13 cellular contexts compared by ENCODE assay signal in genomic region chr11:44994753-44995152, GRCh38. TPM values are rescaled to one million over a fixed set of nuclear protein-coding genes. Genes with fewer than 3 reads are reported as not detected.
DNase-seq lines count a peak whose midpoint lies in the region; ATAC-seq and TF ChIP-seq lines count a peak whose summit lies in the region.
"Had no signal": no experiment of that assay in that cellular context is flagged by ENCODE, and none has a peak within 500 bp of the region (broad histone marks: within the 10 kb centered on the region; RNA-seq: fewer than 3 reads in every experiment).

No MANE protein-coding gene starts in this region.

- H3K27me3 Mint-ChIP-seq in H9 (ENCODE audit: low read depth), result peaks cover 9% of the 10 kb centered on the region

- no peak overlapping the region for H2AK5ac ChIP-seq in H9 (ENCODE audit: insufficient read length, low read length)

- TF ChIP-seq CTCF in H9 (conservative IDR thresholded peaks at IDR 0.05), result peak; percentile 21; the same call in 1 of the 3 replicates

- H3K4me1 ChIP-seq in H9 (ENCODE audit: insufficient read depth, low read length), result no peaks in the 10 kb centered on the region; the same call in 1 of the 2 replicates

- H3K27me3 ChIP-seq in H9 (ENCODE audit: insufficient read depth, low read length), result no peaks in the 10 kb centered on the region

- peak; percentile 27 for DNase-seq in NCI-H146 (lab: John Stamatoyannopoulos, UW)
- no peak for DNase-seq in NCI-H146 treated with DMSO at 0.1 percent for 48 hours (lab: John Stamatoyannopoulos, UW; ENCODE audit: unreplicated experiment)
- DNase-seq in H9, result peak; percentile 28
- peak; percentile 41 for DNase-seq in cerebellar cortex (ENCODE audit: low spot score)
- DNase-seq in sciatic nerve (ENCODE audit: low spot score), result peak; percentile 19
- no peak for DNase-seq in SIG-M5 treated with dmso at 0.1 percent for 504 hours (lab: John Stamatoyannopoulos, UW; ENCODE audit: unreplicated experiment)
- no peak for DNase-seq in HuH-7 (ENCODE audit: low spot score)
- DNase-seq: 8988T; NCI-H1048; NCI-H187 treated with DMSO at 0.1 percent for 48 hours; NK-92 treated with Interleukin-12 subunit alpha and Interleukin-12 subunit beta, amount 100 ng/mL, for 24 hours; SK-N-SH had no signal

- no peak overlapping the region for H2BK5ac ChIP-seq in H9 (ENCODE audit: insufficient read length, low read length)

- no peak overlapping the region for H3K4ac ChIP-seq in H9 (ENCODE audit: low read depth, low read length)

- ATAC-seq in sciatic nerve (no peak), GM21529 (IDR thresholded peaks at IDR 0.05; ENCODE audit: unreplicated experiment) (no peak)

- H3K4me3 Mint-ChIP-seq in H9, result no peak overlapping the region

- no peak overlapping the region for H2BK12ac ChIP-seq in H9 (ENCODE audit: insufficient read length, low read depth, low read length)

- H3K9me3 Mint-ChIP-seq in H9, result no peaks in the 10 kb centered on the region

- H3K27ac ChIP-seq in H9 (ENCODE audit: insufficient read length, low read depth, low read length), result no peak overlapping the region

- peaks cover 23 to 35% of the 10 kb centered on the region in 2 experiments for H3K4me1 Mint-ChIP-seq in H9

- no peak overlapping the region for H3K23ac ChIP-seq in H9 (ENCODE audit: insufficient read length, low read depth, low read length)

- H3K79me2 ChIP-seq in H9 (ENCODE audit: insufficient read depth, low read length), result no peaks in the 10 kb centered on the region

- H4K91ac ChIP-seq in H9 (ENCODE audit: insufficient read length, low read depth, low read length), result no peak overlapping the region

- H2BK20ac ChIP-seq in H9 (ENCODE audit: low read depth, low read length, poor library complexity, severe bottlenecking), result no peak overlapping the region

- no peak overlapping the region for H3K4me2 ChIP-seq in H9 (ENCODE audit: insufficient read depth, insufficient read length, low read length)
- H3K4me2 ChIP-seq: SK-N-SH had no signal

- no peak overlapping the region for H3T11ph ChIP-seq in H9 (ENCODE audit: low read length)

- no peak overlapping the region for H2BK15ac ChIP-seq in H9 (ENCODE audit: low read depth, low read length)

- H3K23me2 ChIP-seq in H9 (ENCODE audit: insufficient read length, low read depth, low read length, poor library complexity, severe bottlenecking), result no peaks in the 10 kb centered on the region

- H3K9me3 ChIP-seq in H9 (ENCODE audit: control insufficient read depth, low read depth, low read length), result no peaks in the 10 kb centered on the region
- H3K9me3 ChIP-seq: SK-N-SH had no signal

- no CpG with 5 or more reads among the region's 5 CpGs for WGBS in H9 (ENCODE audit: extremely low coverage, insufficient read length, low lambda C conversion rate)

- H3K27ac Mint-ChIP-seq in H9, result peak overlapping the region in 1 of 3 experiments; percentile 45; a peak in 1 of 7 replicates

- no peak overlapping the region for H3K14ac ChIP-seq in H9 (ENCODE audit: insufficient read depth, low read length)

- no peak overlapping the region for H3K18ac ChIP-seq in H9 (ENCODE audit: insufficient read length, low read depth, low read length)

- no peak overlapping the region for H4K5ac ChIP-seq in H9 (ENCODE audit: insufficient read length, low read depth, low read length)

- H4K20me1 ChIP-seq in H9 (ENCODE audit: control insufficient read depth, insufficient read depth, insufficient read length), result no peaks in the 10 kb centered on the region

- no peak overlapping the region for H2AFZ ChIP-seq in H9 (ENCODE audit: low read length)

- H3K56ac ChIP-seq in H9 (ENCODE audit: insufficient read length, low read depth, low read length), result no peak overlapping the region

- no peak overlapping the region for H2BK120ac ChIP-seq in H9 (ENCODE audit: low read depth, low read length, poor library complexity, severe bottlenecking)

- H3K79me1 ChIP-seq in H9 (ENCODE audit: insufficient read depth, low read depth, low read length, poor library complexity, severe bottlenecking), result no peaks in the 10 kb centered on the region

- no peaks in the 10 kb centered on the region for H3K36me3 Mint-ChIP-seq in H9 (ENCODE audit: insufficient read depth in 1 of 3, low read depth in 3 of 3)

- no peak overlapping the region for H3K9ac ChIP-seq in H9 (ENCODE audit: extremely low read depth, insufficient read length, low read length)
- H3K9ac ChIP-seq: SK-N-SH had no signal

- intact Hi-C loops in sciatic nerve (cut with DNase I), result no loop called here

- H4K8ac ChIP-seq in H9 (replicated peaks; ENCODE audit: insufficient read length, low read depth, low read length), result no peak overlapping the region

RNA-seq across cellular contexts. Expression of gene TP53I11, which starts 44.1 kb away (rescaled TPM):
- total RNA-seq in H9 (2021) (94.2 and 95.6 TPM in 2 replicates), sciatic nerve (101 TPM)

Comparison
In these comparisons a context has a peak if more than half of its experiments do, and no peak if none do; other contexts are left out.
1. DNase-seq: peak in NCI-H146 (single experiment), H9 (single experiment), cerebellar cortex (single experiment) and sciatic nerve (single experiment); none in NCI-H146 treated with DMSO at 0.1 percent for 48 hours (single experiment), SIG-M5 treated with dmso at 0.1 percent for 504 hours (single experiment) and HuH-7 (single experiment).